Comparison of ENCODE assay signal across 11 cellular contexts in genomic region chr12:132617822-132618682, GRCh38. TPM values are rescaled to one million over a fixed set of nuclear protein-coding genes. Genes with fewer than 3 reads are reported as not detected.
A peak's percentile ranks its signal among the peaks of the same experiment; 100 is the strongest.
DNase-seq lines count a peak whose midpoint lies in the region; ATAC-seq and TF ChIP-seq lines count a peak whose summit lies in the region.
"Had no signal": no experiment of that assay in that cellular context is flagged by ENCODE, and none has a peak within 500 bp of the region (broad histone marks: within the 10 kb centered on the region; RNA-seq: fewer than 3 reads in every experiment).

No MANE protein-coding gene starts in this region.

- H3K27me3 Mint-ChIP-seq in activated naive CD4-positive, alpha-beta T cell treated with anti-CD3 and anti-CD28 coated beads, Interleukin-2, amount 10 ng/mL, durations not matched to agents 7 days and 5 days, result peaks cover 75% of the 10 kb centered on the region

- peaks cover 6% of the 10 kb centered on the region; the same call in 1 of the 2 replicates for H3K27me3 ChIP-seq in Panc1 (ENCODE audit: control insufficient read depth, insufficient read depth, low read length)
- peaks cover 60% of the 10 kb centered on the region for H3K27me3 ChIP-seq in suprapubic skin

- TF ChIP-seq CTCF in Panc1 (IDR thresholded peaks at IDR 0.05) (no peak), suprapubic skin (IDR thresholded peaks at IDR 0.05) (no peak)

- peak overlapping the region; percentile 33 to 50 for H3K4me3 ChIP-seq in Panc1 (ENCODE audit: low read depth in 2 of 2, low read length in 2 of 2)
- peak overlapping the region; percentile 22 for H3K4me3 ChIP-seq in suprapubic skin
- H3K4me3 ChIP-seq: lung had no signal

- intact Hi-C loops in Panc1 (cut with micrococcal nuclease; ENCODE audit: unreplicated experiment), result no loop called here

- in situ Hi-C loops in Panc1 (cut with HindIII; ENCODE audit: low pct_unique_long_range_greater_than_20kb, low sequenced_read_pairs), result no loop called here

- no TSS peak for BruUV-seq in Panc1 (replicated peaks; lab: Mats Ljungman, UMichigan)

- H3K27ac ChIP-seq in Panc1 (ENCODE audit: low read length) (no peak overlapping the region), suprapubic skin (no peak overlapping the region)

- H3K4me3 Mint-ChIP-seq in activated naive CD4-positive, alpha-beta T cell treated with anti-CD3 and anti-CD28 coated beads, Interleukin-2, amount 10 ng/mL, durations not matched to agents 7 days and 5 days, result no peak overlapping the region

- H3K27ac Mint-ChIP-seq in activated naive CD4-positive, alpha-beta T cell treated with anti-CD3 and anti-CD28 coated beads, Interleukin-2, amount 10 ng/mL, durations not matched to agents 7 days and 5 days, result peak overlapping the region; percentile 3

- no peak for ATAC-seq in Panc1

- peaks cover 9% of the 10 kb centered on the region for H3K4me1 ChIP-seq in Panc1 (ENCODE audit: control insufficient read depth, insufficient read depth, low read length)
- H3K4me1 ChIP-seq in suprapubic skin, result peaks cover 24% of the 10 kb centered on the region

- no peak for DNase-seq in activated naive CD4-positive, alpha-beta T cell treated with anti-CD3 and anti-CD28 coated beads, Interleukin-2, amount 10 ng/mL, durations not matched to agents 7 days and 5 days
- no peak for DNase-seq in activated naive CD4-positive, alpha-beta T cell treated with anti-CD3 and anti-CD28 coated beads, Interleukin-2, amount 50 U/mL, for 16 hours
- DNase-seq in Panc1 (ENCODE audit: low read depth, low spot score), result no peak
- DNase-seq in iPS-NIHi11 (ENCODE audit: low spot score), result peak; percentile 79
- DNase-seq in suprapubic skin (ENCODE audit: low spot score in 2 of 2), result no peak
- DNase-seq in H4 (ENCODE audit: low spot score), result no peak
- no peak for DNase-seq in DMS153 treated with DMSO at 0.1 percent for 48 hours (lab: John Stamatoyannopoulos, UW; ENCODE audit: unreplicated experiment)
- no peak for DNase-seq in NOMO-1 (lab: John Stamatoyannopoulos, UW; ENCODE audit: unreplicated experiment in 2 of 2)

- 13% methylated on average over 20 of the region's 51 CpGs for WGBS in suprapubic skin

- no peaks in the 10 kb centered on the region for H3K9me3 ChIP-seq in Panc1 (ENCODE audit: control insufficient read depth, insufficient read depth, low read depth, low read length)
- H3K9me3 ChIP-seq in suprapubic skin, result no peaks in the 10 kb centered on the region

- POLR2A ChIA-PET in Panc1 (lab: Charles Lee), result interaction anchor here (0.5 kb wide), 1 partner anchor 28 kb away, joined by 3 read pairs; no protein-coding TSS in a partner anchor

- TF ChIP-seq POLR2A in suprapubic skin (IDR thresholded peaks at IDR 0.05), result no peak

- H3K4me1 Mint-ChIP-seq in activated naive CD4-positive, alpha-beta T cell treated with anti-CD3 and anti-CD28 coated beads, Interleukin-2, amount 10 ng/mL, durations not matched to agents 7 days and 5 days, result peaks cover 12% of the 10 kb centered on the region

- H3K36me3 Mint-ChIP-seq in activated naive CD4-positive, alpha-beta T cell treated with anti-CD3 and anti-CD28 coated beads, Interleukin-2, amount 10 ng/mL, durations not matched to agents 7 days and 5 days, result peaks cover 6% of the 10 kb centered on the region

- no peak for TF ChIP-seq EP300 in suprapubic skin (IDR thresholded peaks at IDR 0.05)

- H3K36me3 ChIP-seq in Panc1 (ENCODE audit: control insufficient read depth, insufficient read depth, low read length) (no peaks in the 10 kb centered on the region), suprapubic skin (no peaks in the 10 kb centered on the region)

- peaks cover 9% of the 10 kb centered on the region for H3K9me3 Mint-ChIP-seq in activated naive CD4-positive, alpha-beta T cell treated with anti-CD3 and anti-CD28 coated beads, Interleukin-2, amount 10 ng/mL, durations not matched to agents 7 days and 5 days

- CTCF ChIA-PET in activated naive CD4-positive, alpha-beta T cell treated with anti-CD3 and anti-CD28 coated beads, Interleukin-2, amount 10 ng/mL, durations not matched to agents 7 days and 5 days (lab: Charles Lee), result interaction anchor here (0.6 kb wide), 1 partner anchor 14 kb away, joined by 3 read pairs; no protein-coding TSS in a partner anchor
- CTCF ChIA-PET in Panc1 (lab: Charles Lee), result interaction anchor here (0.6 to 0.7 kb wide), 3 partner anchors 122 to 234 kb away, joined by 3 to 4 read pairs (median 3); no protein-coding TSS in a partner anchor

RNA-seq across cellular contexts. Expression of gene P2RX2, which starts 0.5 kb away (rescaled TPM):
- total RNA-seq in Panc1 (2021; ENCODE audit: unreplicated experiment), result 1.2 TPM
- polyA plus RNA-seq in Panc1 (2012; ENCODE audit: insufficient read length), result 0.75 TPM
- total RNA-seq in suprapubic skin, result not detected
- not detected in 2 replicates for total RNA-seq in H4 (2014; rRNA removed; shearing (Covaris generic))
- total RNA-seq: epithelial cell of proximal tubule, subcutaneous adipose tissue had no signal

RNA-seq across cellular contexts. Expression of gene LRCOL1, which starts 7.7 kb away (rescaled TPM):
- total RNA-seq in Panc1 (2021; ENCODE audit: unreplicated experiment), result not detected
- polyA plus RNA-seq in Panc1 (2012; ENCODE audit: insufficient read length), result not detected
- not detected for total RNA-seq in suprapubic skin
- not detected in 2 replicates for total RNA-seq in H4 (2014; rRNA removed; shearing (Covaris generic))
- total RNA-seq: epithelial cell of proximal tubule had no signal
